Comparison of ENCODE assay signal across 8 cellular contexts in the genomic region with DNA sequence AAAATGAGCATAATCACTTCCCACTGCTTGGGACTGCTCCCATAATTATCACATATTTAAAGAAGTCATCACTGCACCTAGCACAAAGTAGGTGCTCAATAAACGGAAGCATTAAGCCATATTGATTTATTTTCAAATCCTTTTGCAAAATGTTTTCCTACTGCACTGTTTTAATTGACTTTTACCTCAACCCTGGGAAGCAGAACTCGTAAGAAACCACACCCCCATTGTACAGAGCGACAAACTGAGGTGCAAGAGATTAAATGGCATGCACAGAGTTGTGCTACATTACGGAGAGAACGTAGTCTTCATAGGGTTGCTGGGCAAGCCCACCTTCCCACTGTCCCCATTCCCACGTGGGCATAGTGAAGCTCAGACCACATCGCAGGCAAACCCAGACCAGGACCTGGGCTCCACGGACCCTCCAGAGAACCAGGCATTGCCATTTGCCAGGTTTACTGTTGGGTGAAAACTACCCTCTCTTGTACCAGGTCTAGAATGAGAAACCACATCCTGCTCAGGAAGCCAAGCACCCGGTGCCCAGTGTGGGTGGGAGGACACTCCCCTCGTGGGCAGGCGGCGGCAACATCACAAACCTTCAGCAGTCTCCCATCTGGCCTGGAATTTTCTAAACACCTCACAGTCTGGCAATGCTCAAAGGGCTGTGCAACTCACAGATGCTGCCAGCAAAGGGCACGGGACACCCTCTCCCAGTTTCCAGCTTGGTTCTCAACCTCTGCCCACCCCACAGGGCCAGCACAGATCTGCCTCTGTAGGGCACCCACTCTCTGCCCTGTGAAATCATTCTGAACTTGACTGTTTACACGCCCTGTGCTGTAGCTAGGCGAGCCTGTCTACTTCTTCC. TPM values are rescaled to one million over a fixed set of nuclear protein-coding genes. Genes with fewer than 3 reads are reported as not detected.
DNase-seq lines count a peak whose midpoint lies in the region; ATAC-seq lines count a peak whose summit lies in the region.

No MANE protein-coding gene starts in this region.

- H3K27ac Mint-ChIP-seq in activated T-cell treated with anti-CD3 and anti-CD28 coated beads, Interleukin-2, amount 50 U/mL, for 72 hours, result peak overlapping the region; percentile 89

- peak overlapping the region; percentile 79 to 97 for H3K4me3 Mint-ChIP-seq in activated T-cell treated with anti-CD3 and anti-CD28 coated beads, Interleukin-2, amount 50 U/mL, for 72 hours

- H3K36me3 Mint-ChIP-seq in activated T-cell treated with anti-CD3 and anti-CD28 coated beads, Interleukin-2, amount 50 U/mL, for 72 hours (ENCODE audit: insufficient read depth in 2 of 2), result peaks cover 0 to 14% of the 10 kb centered on the region in 2 donors

- H3K9me3 Mint-ChIP-seq in activated T-cell treated with anti-CD3 and anti-CD28 coated beads, Interleukin-2, amount 50 U/mL, for 72 hours, result no peaks in the 10 kb centered on the region

- H3K4me1 Mint-ChIP-seq in activated T-cell treated with anti-CD3 and anti-CD28 coated beads, Interleukin-2, amount 50 U/mL, for 72 hours (ENCODE audit: low read depth), result peaks cover 94% of the 10 kb centered on the region

- ATAC-seq in activated T-cell treated with anti-CD3 and anti-CD28 coated beads, Interleukin-2, amount 50 U/mL, for 72 hours (replicated peaks in 1 of 2), result peak; percentile 23 to 42
- ATAC-seq in GM18511 (IDR thresholded peaks at IDR 0.05; ENCODE audit: unreplicated experiment) (no peak), HG02981 (IDR thresholded peaks at IDR 0.05; ENCODE audit: unreplicated experiment) (no peak), GM18867 (IDR thresholded peaks at IDR 0.05; ENCODE audit: unreplicated experiment) (no peak), HG03139 (IDR thresholded peaks at IDR 0.05; ENCODE audit: unreplicated experiment) (no peak)

- no peaks in the 10 kb centered on the region for H3K27me3 Mint-ChIP-seq in activated T-cell treated with anti-CD3 and anti-CD28 coated beads, Interleukin-2, amount 50 U/mL, for 72 hours (ENCODE audit: low read depth)

- DNase-seq in M059J (ENCODE audit: low read depth) (peak; percentile 89), glomerular visceral epithelial cell (ENCODE audit: extremely low spot score) (peak; percentile 94)
- DNase-seq in activated T-cell treated with anti-CD3 and anti-CD28 coated beads, Interleukin-2, amount 50 U/mL, for 72 hours, result peak; percentile 74 to 75
- peak; percentile 40 for DNase-seq in stimulated activated CD8-positive, alpha-beta memory T cell treated with anti-CD3 and anti-CD28 coated beads, Interleukin-4, amount 100 ng/mL, for 24 hours (ENCODE audit: low read depth)

RNA-seq across cellular contexts. Expression of a gene that starts 8.2 kb away (rescaled TPM):
- total RNA-seq in M059J (2014; rRNA removed; shearing (Covaris generic)), result 6.7 and 13.2 TPM in 2 replicates
- 10 to 100 TPM; 69.2 to 79.1 TPM for total RNA-seq in activated T-cell treated with anti-CD3 and anti-CD28 coated beads, Interleukin-2, amount 50 U/mL, for 72 hours

RNA-seq across cellular contexts. Expression of a gene that starts 45.9 kb away (rescaled TPM):
- 5.8 and 14.8 TPM in 2 replicates for total RNA-seq in M059J (2014; rRNA removed; shearing (Covaris generic))
- total RNA-seq in activated T-cell treated with anti-CD3 and anti-CD28 coated beads, Interleukin-2, amount 50 U/mL, for 72 hours, result 10 to 100 TPM in 1 of 2 donors, 1 to 10 TPM in 1; 8.1 to 13.1 TPM

Comparison
In these comparisons a context has a peak if more than half of its experiments do, and no peak if none do; other contexts are left out.
1. DNase-seq: peak in every context shown above with its lines; median percentile 94 in glomerular visceral epithelial cell; 89 in M059J; 74 in activated T-cell treated with anti-CD3 and anti-CD28 coated beads, Interleukin-2, amount 50 U/mL, for 72 hours; 40 in stimulated activated CD8-positive, alpha-beta memory T cell treated with anti-CD3 and anti-CD28 coated beads, Interleukin-4, amount 100 ng/mL, for 24 hours.
2. ATAC-seq: peak in activated T-cell treated with anti-CD3 and anti-CD28 coated beads, Interleukin-2, amount 50 U/mL, for 72 hours (2 of 2); none in GM18511 (single experiment), HG02981 (single experiment), GM18867 (single experiment) and HG03139 (single experiment).